Comparison of ENCODE assay signal across 9 cellular contexts in the genomic region with DNA sequence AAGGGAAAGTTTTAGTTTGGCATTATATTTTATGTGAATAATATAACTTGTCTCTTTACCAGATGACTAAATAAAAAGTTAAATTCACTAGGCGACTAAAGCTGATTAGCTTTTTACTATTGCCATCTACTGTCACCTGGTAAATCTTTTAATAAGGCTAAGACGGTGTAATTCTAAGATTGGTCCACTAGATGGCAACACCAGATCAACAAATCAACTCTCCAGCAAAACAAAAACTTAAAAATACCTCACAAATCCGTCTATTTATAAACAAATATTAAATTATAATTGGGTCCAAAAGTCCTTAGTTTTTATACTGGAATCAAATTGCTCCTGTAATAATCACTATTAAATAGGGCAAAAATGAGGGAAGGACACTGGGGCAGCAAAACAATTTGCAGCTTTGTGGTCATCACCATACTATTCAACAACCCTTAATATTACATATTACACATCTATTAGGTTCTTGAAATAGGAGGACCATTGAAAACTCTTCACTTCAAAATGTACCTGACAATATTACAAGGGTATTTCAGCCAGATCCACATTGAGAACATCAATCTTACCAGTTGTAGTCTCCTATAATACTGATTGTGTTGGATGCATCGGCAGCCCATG. TPM values are rescaled to one million over a fixed set of nuclear protein-coding genes. Genes with fewer than 3 reads are reported as not detected.
A peak's percentile ranks its signal among the peaks of the same experiment; 100 is the strongest.
DNase-seq lines count a peak whose midpoint lies in the region; ATAC-seq and TF ChIP-seq lines count a peak whose summit lies in the region.
"Had no signal": no experiment of that assay in that cellular context is flagged by ENCODE, and none has a peak within 500 bp of the region (broad histone marks: within the 10 kb centered on the region; RNA-seq: fewer than 3 reads in every experiment).

No MANE protein-coding gene starts in this region.

- peaks cover 0 to 2% (median 1%) of the 10 kb centered on the region in 3 donors for H3K27me3 Mint-ChIP-seq in immature natural killer cell (ENCODE audit: low read depth in 3 of 3)
- H3K27me3 Mint-ChIP-seq: CD8-positive, alpha-beta memory T cell had no signal

- H3K4me3 Mint-ChIP-seq in immature natural killer cell, result peak overlapping the region in 2 of 5 donors; percentile 26 to 37
- H3K4me3 Mint-ChIP-seq: CD8-positive, alpha-beta memory T cell had no signal

- no peaks in the 10 kb centered on the region for H3K9me3 Mint-ChIP-seq in immature natural killer cell
- H3K9me3 Mint-ChIP-seq: CD8-positive, alpha-beta memory T cell had no signal

- DNase-seq in NCI-H1092 treated with DMSO at 0.1 percent for 48 hours (lab: John Stamatoyannopoulos, UW) (peak; percentile 19), NCI-H1092 (lab: John Stamatoyannopoulos, UW) (no peak), NCI-H1105 (lab: John Stamatoyannopoulos, UW) (peak; percentile 18), adrenal gland (no peak), immature natural killer cell (peak; percentile 52 to 59 (median 53)), tibial artery (no peak)

- H3K9me3 ChIP-seq in adrenal gland (replicated peaks in 1 of 3) (no peaks in the 10 kb centered on the region), tibial artery (no peaks in the 10 kb centered on the region)

- H3K4me3 ChIP-seq in adrenal gland (no peak overlapping the region), tibial artery (no peak overlapping the region)

- H3K36me3 Mint-ChIP-seq in immature natural killer cell, result peaks cover 38 to 80% (median 42%) of the 10 kb centered on the region in 3 donors

- H3K27ac ChIP-seq in adrenal gland (no peak overlapping the region), tibial artery (no peak overlapping the region)

- no peaks in the 10 kb centered on the region for H3K27me3 ChIP-seq in adrenal gland
- H3K27me3 ChIP-seq in tibial artery, result no peaks in the 10 kb centered on the region

- peaks cover 43 to 76% of the 10 kb centered on the region in 2 donors for H3K4me1 Mint-ChIP-seq in immature natural killer cell

- WGBS in adrenal gland, 4 donors, result 25 to 30% (median 27%) methylated on average over 4 of the region's 4 CpGs

- peak overlapping the region in 4 of 6 donors; percentile 71 to 85 (median 82) for H3K27ac Mint-ChIP-seq in immature natural killer cell

- TF ChIP-seq CTCF in adrenal gland (IDR thresholded peaks at IDR 0.05) (peak; percentile 49 to 81 (median 66)), tibial artery (IDR thresholded peaks at IDR 0.05) (peak; percentile 47 to 56)

- TF ChIP-seq POLR2A in adrenal gland (IDR thresholded peaks at IDR 0.05), result no peak

- H3K36me3 ChIP-seq in adrenal gland (replicated peaks in 1 of 2), result peaks cover 0 to 11% of the 10 kb centered on the region in 2 donors
- H3K36me3 ChIP-seq in tibial artery, result peaks cover 18 to 55% (median 38%) of the 10 kb centered on the region in 3 donors

- ATAC-seq in GM21360 (IDR thresholded peaks at IDR 0.05; ENCODE audit: unreplicated experiment) (no peak), HG03439 (IDR thresholded peaks at IDR 0.05; ENCODE audit: unreplicated experiment) (no peak)

- H3K4me1 ChIP-seq in adrenal gland (replicated peaks in 1 of 2), result no peaks in the 10 kb centered on the region
- no peaks in the 10 kb centered on the region for H3K4me1 ChIP-seq in tibial artery

- intact Hi-C loops in adrenal gland (cut with DNase I) (loop anchor here (5.0 to 10.0 kb wide), 2 partner anchors 222 to 230 kb away; no protein-coding TSS in a partner anchor), tibial artery (cut with DNase I; ENCODE audit: low total_unique reads) (no loop called here)

RNA-seq across cellular contexts. Expression of a gene that starts 47.9 kb away (rescaled TPM):
- total RNA-seq in adrenal gland, result 10 to 100 TPM; 23.4 to 69.6 (median 37.3) TPM
- polyA plus RNA-seq in adrenal gland, result 10 to 100 TPM in 2 of 3 donors, 1 to 10 TPM in 1; 8.3 to 60.7 (median 11.9) TPM
- polyA plus RNA-seq in immature natural killer cell, result 10 to 100 TPM; 38.7 to 59.5 (median 57.6) TPM

RNA-seq across cellular contexts. Expression of a gene that starts 59.8 kb away (rescaled TPM):
- total RNA-seq in adrenal gland, result 1 to 10 TPM in 7 of 8 donors, under 1 TPM in 1; 0.18 to 6.1 (median 2.6) TPM
- polyA plus RNA-seq in adrenal gland (1 to 10 TPM; 1.3 to 1.9 (median 1.4) TPM), immature natural killer cell (10 to 100 TPM; 55.9 to 84.5 (median 62.2) TPM)

Comparison
In these comparisons a context has a peak if more than half of its experiments do, and no peak if none do; other contexts are left out.
1. DNase-seq: peak in NCI-H1092 treated with DMSO at 0.1 percent for 48 hours (single experiment), NCI-H1105 (single experiment) and immature natural killer cell (3 of 3); none in NCI-H1092 (single experiment), adrenal gland (0 of 7) and tibial artery (0 of 2).
2. RNA of a gene that starts 59.8 kb away (polyA plus RNA-seq): 55.9 to 84.5 TPM in immature natural killer cell; 1.3 to 1.9 TPM in adrenal gland; every median in the first group is over 10 times any median in the second.